Comparison of ENCODE assay signal across 18 cellular contexts in genomic region chr2:191311156-191311555, GRCh38.
DNase-seq lines count a peak whose midpoint lies in the region; ATAC-seq, FAIRE-seq and TF ChIP-seq lines count a peak whose summit lies in the region.
"Had no signal": no experiment of that assay in that cellular context is flagged by ENCODE, and none has a peak within 500 bp of the region (broad histone marks: within the 10 kb centered on the region; RNA-seq: fewer than 3 reads in every experiment).

No MANE protein-coding gene starts in this region.

- no peak overlapping the region for H2AK5ac ChIP-seq in IMR-90 (ENCODE audit: low read depth, low read length)

- no peaks in the 10 kb centered on the region for H3K79me2 ChIP-seq in endothelial cell of umbilical vein (ENCODE audit: control insufficient read depth, insufficient read depth, low read length)
- H3K79me2 ChIP-seq in Karpas-422 (ENCODE audit: low read length): no peaks in the 10 kb centered on the region

- H3K23ac ChIP-seq in IMR-90 (ENCODE audit: low read depth, low read length): no peak overlapping the region

- TF ChIP-seq EP300 in A549 (IDR thresholded peaks at IDR 0.05): no peak

- H2BK20ac ChIP-seq in IMR-90 (ENCODE audit: low read depth, low read length): no peak overlapping the region

- TF ChIP-seq POLR2A in A549 (IDR thresholded peaks at IDR 0.05; ENCODE audit: low read length) (no peak), IMR-90 (IDR thresholded peaks at IDR 0.05; ENCODE audit: low read depth, low read length) (no peak), endothelial cell of umbilical vein (IDR thresholded peaks at IDR 0.05; ENCODE audit: low read depth, low read length) (no peak)

- H4K8ac ChIP-seq in IMR-90 (ENCODE audit: low read depth in 2 of 2, low read length in 2 of 2): no peak overlapping the region

- H3K4me2 ChIP-seq in A549: peak overlapping the region; percentile 54
- 0 out of 2 replicates have a peak overlapping the region, but pooled peaks have one; percentile 22 for H3K4me2 ChIP-seq in IMR-90 (ENCODE audit: low read depth, low read length)
- peak overlapping the region; percentile 36 for H3K4me2 ChIP-seq in endothelial cell of umbilical vein (ENCODE audit: insufficient read depth, low read length)
- no peak overlapping the region for H3K4me2 ChIP-seq in Karpas-422 (ENCODE audit: low read depth, low read length, poor library complexity, severe bottlenecking)
- H3K4me2 ChIP-seq: BLaER1 had no signal

- TF ChIP-seq CTCF in A549 (IDR thresholded peaks at IDR 0.05): no peak
- no peak for TF ChIP-seq CTCF in IMR-90 (conservative IDR thresholded peaks at IDR 0.05; ENCODE audit: low read depth, low read length)
- TF ChIP-seq CTCF in endothelial cell of umbilical vein (IDR thresholded peaks at IDR 0.05; ENCODE audit: extremely low read depth in 1 of 2, insufficient read depth in 1 of 2, low read depth in 1 of 2, low read length in 2 of 2): no peak
- TF ChIP-seq CTCF in left lung (IDR thresholded peaks at IDR 0.05): no peak
- no peak for TF ChIP-seq CTCF in left ventricle myocardium inferior (IDR thresholded peaks at IDR 0.05; ENCODE audit: borderline replicate concordance)

- no peaks in the 10 kb centered on the region for H3K9me2 ChIP-seq in Karpas-422 (replicated peaks; ENCODE audit: insufficient read depth, low read length)

- FAIRE-seq in A549 (lab: Jason Lieb, UNC) (no peak), endothelial cell of umbilical vein (lab: Jason Lieb, UNC) (no peak)
- FAIRE-seq: A204.1, GM19239 had no signal

- no peak for DNase-seq in A549 (ENCODE audit: low read depth in 1 of 2, low spot score in 1 of 2)
- no peak for DNase-seq in IMR-90
- no peak for DNase-seq in endothelial cell of umbilical vein (ENCODE audit: low read depth, low spot score)
- no peak for DNase-seq in left lung
- DNase-seq in Karpas-422: no peak
- DNase-seq in left ventricle myocardium inferior: no peak
- DNase-seq: CD4-positive, alpha-beta memory T cell; GF-D8; GOT3; NCI-H1436; NCI-H1930; NCI-H345; NCI-H524 treated with DMSO at 0.1 percent for 48 hours had no signal

- BruUV-seq in IMR-90 (replicated peaks; lab: Mats Ljungman, UMichigan): no TSS peak
- no TSS peak for BruUV-seq in endothelial cell of umbilical vein (replicated peaks; lab: Mats Ljungman, UMichigan)

- no peaks in the 10 kb centered on the region for H3K9me3 ChIP-seq in A549
- no peaks in the 10 kb centered on the region for H3K9me3 ChIP-seq in IMR-90 (ENCODE audit: control insufficient read depth, insufficient read depth, low read length)
- H3K9me3 ChIP-seq in endothelial cell of umbilical vein (replicated peaks; ENCODE audit: control insufficient read depth, insufficient read depth, low read length): no peaks in the 10 kb centered on the region
- H3K9me3 ChIP-seq in left lung: no peaks in the 10 kb centered on the region
- no peaks in the 10 kb centered on the region for H3K9me3 ChIP-seq in Karpas-422 (ENCODE audit: low read length)
- no peaks in the 10 kb centered on the region for H3K9me3 ChIP-seq in left ventricle myocardium inferior (replicated peaks)
- H3K9me3 ChIP-seq: BLaER1, SJSA1 had no signal

- intact Hi-C loops in IMR-90 (cut with micrococcal nuclease) (no loop called here), endothelial cell of umbilical vein (cut with micrococcal nuclease) (no loop called here), left lung (cut with DNase I) (no loop called here), left ventricle myocardium inferior (cut with micrococcal nuclease) (no loop called here)

- H2AFZ ChIP-seq in IMR-90 (replicated peaks; ENCODE audit: low read length, poor library complexity) (no peak overlapping the region), endothelial cell of umbilical vein (ENCODE audit: low read depth, low read length) (no peak overlapping the region), Karpas-422 (ENCODE audit: low read length) (no peak overlapping the region)

- peak overlapping the region; percentile 67 to 79 for H3K27ac ChIP-seq in A549
- no peak overlapping the region for H3K27ac ChIP-seq in IMR-90 (ENCODE audit: insufficient read depth, low read length)
- H3K27ac ChIP-seq in endothelial cell of umbilical vein (ENCODE audit: insufficient read depth, low read depth, low read length): no peak overlapping the region
- peak overlapping the region; percentile 9 to 20 for H3K27ac ChIP-seq in left lung
- no peak overlapping the region for H3K27ac ChIP-seq in Karpas-422 (ENCODE audit: low read length)
- H3K27ac ChIP-seq in left ventricle myocardium inferior (replicated peaks): no peak overlapping the region
- H3K27ac ChIP-seq: BLaER1, SJSA1 had no signal

- CTCF ChIA-PET in A549 (lab: Yijun Ruan, JAX) (interaction anchor here (0.9 to 2.3 kb wide), 3 partner anchors 9 to 24 kb away, joined by 3 to 6 read pairs (median 5); no protein-coding TSS in a partner anchor), IMR-90 (lab: Yijun Ruan, JAX) (interaction anchor here (0.6 kb wide), 1 partner anchor 233 kb away, joined by 3 read pairs; no protein-coding TSS in a partner anchor), endothelial cell of umbilical vein (lab: Charles Lee) (no interaction called here)

- H3K9ac ChIP-seq in IMR-90 (ENCODE audit: low read depth, low read length) (no peak overlapping the region), endothelial cell of umbilical vein (replicated peaks; ENCODE audit: extremely low read depth, insufficient read depth, low read length) (no peak overlapping the region), Karpas-422 (ENCODE audit: low read length) (no peak overlapping the region)
- H3K9ac ChIP-seq: BLaER1 had no signal

- no peak overlapping the region for H2BK120ac ChIP-seq in IMR-90 (ENCODE audit: low read depth, low read length)

- in situ Hi-C loops in IMR-90 (cut with MboI; ENCODE audit: low sequenced_read_pairs): no loop called here

- TF ChIP-seq RAD21 in A549 (conservative IDR thresholded peaks at IDR 0.05 in 1 of 2, IDR thresholded peaks at IDR 0.05 in 1 of 2) (no peak), IMR-90 (IDR thresholded peaks at IDR 0.05; ENCODE audit: low read length) (no peak)

- H3K36me3 ChIP-seq in IMR-90 (ENCODE audit: control insufficient read depth, insufficient read depth, low read length) (peaks cover 6% of the 10 kb centered on the region; the same call in 1 of the 2 replicates), endothelial cell of umbilical vein (ENCODE audit: control insufficient read depth in 2 of 2, extremely low read depth in 1 of 2, insufficient read depth in 2 of 2, low read length in 2 of 2) (no peaks in the 10 kb centered on the region), left lung (no peaks in the 10 kb centered on the region), Karpas-422 (ENCODE audit: insufficient read depth, low read length) (no peaks in the 10 kb centered on the region), left ventricle myocardium inferior (no peaks in the 10 kb centered on the region)
- H3K36me3 ChIP-seq: BLaER1, SJSA1 had no signal

- no peak overlapping the region for H3K56ac ChIP-seq in IMR-90 (ENCODE audit: extremely low read depth, insufficient read depth, low read length)

- H3K9me1 ChIP-seq in IMR-90 (ENCODE audit: insufficient read depth, low read length): 0 out of 2 replicates have a peak, but pooled peaks cover 4% of the 10 kb centered on the region
- no peaks in the 10 kb centered on the region for H3K9me1 ChIP-seq in endothelial cell of umbilical vein (replicated peaks; ENCODE audit: control insufficient read depth, extremely low read depth, insufficient read depth, low read length)

- POLR2A ChIA-PET in A549 (lab: Yijun Ruan, JAX) (no interaction called here), IMR-90 (lab: Charles Lee; ENCODE audit: unreplicated experiment) (no interaction called here), endothelial cell of umbilical vein (lab: Charles Lee) (no interaction called here)

- no peak overlapping the region for H4K91ac ChIP-seq in IMR-90 (ENCODE audit: insufficient read depth, low read depth, low read length)

- H3K4me1 ChIP-seq in A549 (peaks cover 41% of the 10 kb centered on the region), IMR-90 (ENCODE audit: control insufficient read depth, insufficient read depth, low read length) (peaks cover 10% of the 10 kb centered on the region), endothelial cell of umbilical vein (ENCODE audit: control insufficient read depth, extremely low read depth, insufficient read depth, low read length) (peaks cover 8% of the 10 kb centered on the region), left lung (peaks cover under 1 to 6% of the 10 kb centered on the region in 2 donors), Karpas-422 (ENCODE audit: low read length) (no peaks in the 10 kb centered on the region), left ventricle myocardium inferior (peaks cover 25% of the 10 kb centered on the region)

- WGBS in A549 (ENCODE audit: missing lambda C conversion rate): 84% methylated on average over 4 of the region's 4 CpGs
- no CpG with 5 or more reads among the region's 4 CpGs for WGBS in IMR-90 (ENCODE audit: extremely low coverage in 2 of 2, insufficient read length in 1 of 2), 2 experiments

- no peak overlapping the region for H2AK9ac ChIP-seq in IMR-90 (replicated peaks; ENCODE audit: low read depth, low read length, poor library complexity)

- H3K27me3 ChIP-seq in IMR-90 (ENCODE audit: control insufficient read depth, insufficient read depth, low read length) (no peaks in the 10 kb centered on the region), endothelial cell of umbilical vein (ENCODE audit: control insufficient read depth in 2 of 2, insufficient read depth in 2 of 2, low read length in 2 of 2) (no peaks in the 10 kb centered on the region), left lung (no peaks in the 10 kb centered on the region), Karpas-422 (ENCODE audit: low read length) (no peaks in the 10 kb centered on the region), left ventricle myocardium inferior (ENCODE audit: low read depth) (no peaks in the 10 kb centered on the region)
- H3K27me3 ChIP-seq: BLaER1, SJSA1 had no signal

- H3K14ac ChIP-seq in IMR-90 (replicated peaks; ENCODE audit: low read depth, low read length): 0 out of 2 replicates have a peak overlapping the region, but pooled peaks have one; percentile 33

- no peak overlapping the region for H4K5ac ChIP-seq in IMR-90 (ENCODE audit: low read depth, low read length)

- 0 out of 2 replicates have a peak, but pooled peaks cover 3% of the 10 kb centered on the region for H4K20me1 ChIP-seq in IMR-90 (ENCODE audit: insufficient read depth, low read length)
- peaks cover 5% of the 10 kb centered on the region for H4K20me1 ChIP-seq in endothelial cell of umbilical vein (replicated peaks; ENCODE audit: control insufficient read depth, extremely low read depth, insufficient read depth, low read length)
- no peaks in the 10 kb centered on the region for H4K20me1 ChIP-seq in Karpas-422 (ENCODE audit: insufficient read depth, low read depth, low read length)

- H3K79me1 ChIP-seq in IMR-90 (ENCODE audit: low read depth in 1 of 2, low read length in 2 of 2): peaks cover 29 to 76% of the 10 kb centered on the region in 2 experiments

- H3K4me3 ChIP-seq in A549: no peak overlapping the region
- H3K4me3 ChIP-seq in IMR-90 (ENCODE audit: insufficient read depth, low read depth, low read length): no peak overlapping the region
- H3K4me3 ChIP-seq in endothelial cell of umbilical vein (replicated peaks in 1 of 3; ENCODE audit: insufficient read depth in 1 of 3, low read depth in 1 of 3, low read length in 3 of 3): no peak overlapping the region
- no peak overlapping the region for H3K4me3 ChIP-seq in left lung
- H3K4me3 ChIP-seq in Karpas-422 (ENCODE audit: low read length): no peak overlapping the region
- no peak overlapping the region for H3K4me3 ChIP-seq in left ventricle myocardium inferior
- H3K4me3 ChIP-seq: BLaER1, SJSA1 had no signal

- ATAC-seq in A549: peak in 1 of 2 experiments; percentile 6; a peak in 2 of 6 replicates
- no peak for ATAC-seq in IMR-90 (ENCODE audit: low read depth)
- no peak for ATAC-seq in left lung
- no peak for ATAC-seq in HG02623 (IDR thresholded peaks at IDR 0.05; ENCODE audit: unreplicated experiment)

- H2BK15ac ChIP-seq in IMR-90 (ENCODE audit: low read depth, low read length): no peak overlapping the region

- no peak overlapping the region for H3K4ac ChIP-seq in IMR-90 (ENCODE audit: low read depth, low read length)

- dilution Hi-C loops in IMR-90 (cut with HindIII; ENCODE audit: low sequenced_read_pairs, unreplicated experiment) (no loop called here), endothelial cell of umbilical vein (cut with MboI; ENCODE audit: extremely low pct_ligation_motif_present, low sequenced_read_pairs) (no loop called here)

- peak overlapping the region; percentile 29; the same call in 1 of the 2 replicates for H3K18ac ChIP-seq in IMR-90 (ENCODE audit: low read depth, low read length)

- peak overlapping the region; percentile 24 for H2BK5ac ChIP-seq in IMR-90 (ENCODE audit: low read depth, low read length, poor library complexity, severe bottlenecking)

Comparison
In these comparisons a context has a peak if more than half of its experiments do, and no peak if none do; other contexts are left out.
1. H3K27ac ChIP-seq: peak in A549 (2 of 2) and left lung (2 of 2); none in IMR-90 (single experiment), endothelial cell of umbilical vein (single experiment), Karpas-422 (single experiment) and left ventricle myocardium inferior (single experiment).